Comparison of ENCODE assay signal across 8 cellular contexts in genomic region chr14:102819176-102819628, GRCh38. TPM values are rescaled to one million over a fixed set of nuclear protein-coding genes. Genes with fewer than 3 reads are reported as not detected.
DNase-seq lines count a peak whose midpoint lies in the region; ATAC-seq lines count a peak whose summit lies in the region.

No MANE protein-coding gene starts in this region.

- intact Hi-C loops in activated CD4-positive, alpha-beta T cell treated with anti-CD3 and anti-CD28 coated beads for 36 hours (cut with DNase I, micrococcal nuclease): loop anchor here (1.0 to 2.0 kb wide), 3 partner anchors 34 to 515 kb away; partner anchors contain the start of gene EIF5 (in 1 of the 2)

- CTCF ChIA-PET in activated CD4-positive, alpha-beta T cell treated with anti-CD3 and anti-CD28 coated beads for 36 hours (lab: Charles Lee): interaction anchor here (0.7 to 6.0 kb wide), 4 partner anchors 11 to 43 kb away, joined by 3 to 40 read pairs (median 4); no protein-coding TSS in a partner anchor

- no peaks in the 10 kb centered on the region for H3K9me3 Mint-ChIP-seq in activated CD4-positive, alpha-beta T cell treated with anti-CD3 and anti-CD28 coated beads for 36 hours (ENCODE audit: low read depth)

- H3K4me3 Mint-ChIP-seq in activated CD4-positive, alpha-beta T cell treated with anti-CD3 and anti-CD28 coated beads for 36 hours: peak overlapping the region; percentile 61

- peak; percentile 75 for ATAC-seq in HG03196 (IDR thresholded peaks at IDR 0.05; ENCODE audit: unreplicated experiment)
- peak; percentile 74 for ATAC-seq in activated CD4-positive, alpha-beta T cell treated with anti-CD3 and anti-CD28 coated beads for 36 hours
- ATAC-seq in esophagus mucosa: peak; percentile 90
- ATAC-seq in stimulated activated naive CD8-positive, alpha-beta T cell treated with anti-CD3 and anti-CD28 coated beads, Interleukin-15, Interleukin-2, amounts not matched to agents 100 U/mL and 50 U/mL, for 24 hours: peak; percentile 78

- DNase-seq in activated naive CD4-positive, alpha-beta T cell treated with Interleukin-2 at 50 U/mL for 16 hours: peak; percentile 86
- DNase-seq in activated naive CD4-positive, alpha-beta T cell (lab: John Stamatoyannopoulos, UW): no peak
- peak; percentile 91 for DNase-seq in activated CD4-positive, alpha-beta T cell treated with anti-CD3 and anti-CD28 coated beads for 36 hours
- DNase-seq in stimulated activated naive CD8-positive, alpha-beta T cell treated with anti-CD3 and anti-CD28 coated beads, Interleukin-15, Interleukin-2, amounts not matched to agents 100 U/mL and 50 U/mL, for 24 hours: peak; percentile 77
- DNase-seq in D341Med (ENCODE audit: low spot score): no peak
- no peak for DNase-seq in NK-92 (lab: John Stamatoyannopoulos, UW; ENCODE audit: unreplicated experiment)

- POLR2A ChIA-PET in activated CD4-positive, alpha-beta T cell treated with anti-CD3 and anti-CD28 coated beads for 36 hours (lab: Charles Lee): interaction anchor here (0.6 to 2.5 kb wide), 7 partner anchors 12 to 995 kb away, joined by 3 to 14 read pairs (median 4); no protein-coding TSS in a partner anchor

- H3K27ac Mint-ChIP-seq in activated CD4-positive, alpha-beta T cell treated with anti-CD3 and anti-CD28 coated beads for 36 hours: peak overlapping the region; percentile 94

- H3K4me1 Mint-ChIP-seq in activated CD4-positive, alpha-beta T cell treated with anti-CD3 and anti-CD28 coated beads for 36 hours: peaks cover 87% of the 10 kb centered on the region

- H3K36me3 Mint-ChIP-seq in activated CD4-positive, alpha-beta T cell treated with anti-CD3 and anti-CD28 coated beads for 36 hours (ENCODE audit: low read depth): peaks cover 49% of the 10 kb centered on the region

- no peaks in the 10 kb centered on the region for H3K27me3 Mint-ChIP-seq in activated CD4-positive, alpha-beta T cell treated with anti-CD3 and anti-CD28 coated beads for 36 hours

RNA-seq across cellular contexts. Expression of gene TRAF3, which starts 42.0 kb away (rescaled TPM):
- total RNA-seq in activated CD4-positive, alpha-beta T cell treated with anti-CD3 and anti-CD28 coated beads for 36 hours: 10 to 100 TPM; 66.4 to 83.7 TPM
- 15.1 TPM for total RNA-seq in esophagus mucosa

Comparison
In these comparisons a context has a peak if more than half of its experiments do, and no peak if none do; other contexts are left out.
1. DNase-seq: peak in activated naive CD4-positive, alpha-beta T cell treated with Interleukin-2 at 50 U/mL for 16 hours (single experiment), activated CD4-positive, alpha-beta T cell treated with anti-CD3 and anti-CD28 coated beads for 36 hours (single experiment) and stimulated activated naive CD8-positive, alpha-beta T cell treated with anti-CD3 and anti-CD28 coated beads, Interleukin-15, Interleukin-2, amounts not matched to agents 100 U/mL and 50 U/mL, for 24 hours (single experiment); none in activated naive CD4-positive, alpha-beta T cell (0 of 4), D341Med (single experiment) and NK-92 (single experiment).
2. Peak in every context shown above with its lines, with median percentiles within 50 percentile points of each other: ATAC-seq.